ENCODE assay signal across 10 cellular contexts in the genomic region with DNA sequence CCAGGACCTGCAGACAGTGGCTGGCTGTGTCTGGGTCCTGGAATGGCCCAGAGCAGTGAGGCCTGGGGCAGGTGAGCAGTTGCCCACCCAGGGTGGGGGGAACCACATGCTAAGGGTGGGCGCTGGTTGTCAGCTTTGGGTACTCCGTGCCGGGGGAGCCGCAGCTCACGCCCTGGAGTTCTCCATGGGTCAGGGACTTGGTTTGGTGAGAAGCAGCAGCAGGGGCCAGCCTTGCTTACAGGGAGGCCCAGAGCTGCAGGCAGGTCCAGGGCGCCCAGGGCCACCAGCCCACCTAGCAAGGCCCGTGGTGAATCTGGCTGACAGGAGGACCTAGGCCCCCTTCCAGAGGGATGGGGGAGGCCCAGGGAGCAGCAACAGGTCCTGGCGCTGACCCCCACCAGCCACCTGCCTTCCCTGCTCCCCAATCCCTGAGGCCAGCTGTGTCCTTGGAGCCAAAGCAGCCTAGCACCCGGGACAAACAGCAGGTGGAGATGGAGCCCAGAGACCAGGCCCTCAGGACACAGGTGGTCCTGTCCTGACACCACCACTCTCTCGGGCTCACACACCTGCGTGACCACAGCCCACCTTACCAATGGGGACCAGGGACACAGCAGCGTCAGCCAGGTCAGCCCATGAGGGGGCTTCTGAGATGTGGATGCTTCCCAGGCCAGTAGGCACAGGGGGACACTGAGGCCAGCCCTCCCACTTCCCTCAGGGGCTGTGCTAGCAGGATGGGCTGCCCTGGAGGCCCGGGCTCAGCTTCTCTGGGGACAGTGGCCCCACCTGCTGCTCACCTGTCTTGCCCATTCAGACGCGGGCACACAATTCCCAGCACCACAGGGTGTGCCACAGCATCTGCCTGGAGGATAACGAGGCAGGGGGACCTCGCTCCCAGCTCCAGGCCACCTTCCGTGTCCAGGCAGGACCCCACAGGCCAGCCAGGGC. TPM values are rescaled to one million over a fixed set of nuclear protein-coding genes. Genes with fewer than 3 reads are reported as not detected.
DNase-seq lines count a peak whose midpoint lies in the region; ATAC-seq and TF ChIP-seq lines count a peak whose summit lies in the region.
"Had no signal": no experiment of that assay in that cellular context is flagged by ENCODE, and none has a peak within 500 bp of the region (broad histone marks: within the 10 kb centered on the region; RNA-seq: fewer than 3 reads in every experiment).

No MANE protein-coding gene starts in this region.

- no peaks in the 10 kb centered on the region for H3K9me3 Mint-ChIP-seq in CD8-positive, alpha-beta memory T cell
- H3K9me3 Mint-ChIP-seq in activated T-helper 17 cell treated with anti-CD3 and anti-CD28 coated beads, Interleukin-2, amount 50 U/mL, for 72 hours: no peaks in the 10 kb centered on the region

- no peak overlapping the region for H3K4me3 ChIP-seq in CD8-positive, alpha-beta memory T cell (ENCODE audit: low read length)
- H3K4me3 ChIP-seq in hepatocyte (no peak overlapping the region), sigmoid colon (no peak overlapping the region)
- H3K4me3 ChIP-seq: skin epidermis had no signal

- H3K4me3 Mint-ChIP-seq in CD8-positive, alpha-beta memory T cell: peak overlapping the region in 2 of 7 donors; percentile 52
- H3K4me3 Mint-ChIP-seq in activated T-helper 17 cell treated with anti-CD3 and anti-CD28 coated beads, Interleukin-2, amount 50 U/mL, for 72 hours: no peak overlapping the region

- H3K36me3 Mint-ChIP-seq in CD8-positive, alpha-beta memory T cell: peaks cover 0 to 40% (median 1%) of the 10 kb centered on the region in 3 donors
- H3K36me3 Mint-ChIP-seq in activated T-helper 17 cell treated with anti-CD3 and anti-CD28 coated beads, Interleukin-2, amount 50 U/mL, for 72 hours (ENCODE audit: low read depth): peaks cover 14% of the 10 kb centered on the region

- TF ChIP-seq CTCF in hepatocyte (IDR thresholded peaks at IDR 0.05; ENCODE audit: poor library complexity): no peak
- no peak for TF ChIP-seq CTCF in sigmoid colon (IDR thresholded peaks at IDR 0.05)
- TF ChIP-seq CTCF in GM20000 (IDR thresholded peaks at IDR 0.05; ENCODE audit: extremely low read depth, missing control alignments): no peak

- H3K4me1 ChIP-seq in CD8-positive, alpha-beta memory T cell (ENCODE audit: insufficient read depth, low read length): peaks cover 23% of the 10 kb centered on the region
- H3K4me1 ChIP-seq in hepatocyte (ENCODE audit: insufficient read depth) (peaks cover 19% of the 10 kb centered on the region), sigmoid colon (peaks cover 0 to 79% (median 71%) of the 10 kb centered on the region in 4 donors)

- DNase-seq in CD8-positive, alpha-beta memory T cell: peak in 3 of 5 donors; percentile 0 to 45 (median 0)
- DNase-seq in hepatocyte (ENCODE audit: low spot score) (no peak), sigmoid colon (no peak), GM20000 (ENCODE audit: low spot score) (no peak), hepatic stellate cell (ENCODE audit: low spot score) (no peak), superior temporal gyrus (ENCODE audit: extremely low spot score) (no peak)
- DNase-seq: NCI-H187 had no signal

- peaks cover 79% of the 10 kb centered on the region for H4K20me1 ChIP-seq in hepatocyte (ENCODE audit: insufficient read depth, poor library complexity, severe bottlenecking)

- no peak for ATAC-seq in activated T-helper 17 cell treated with anti-CD3 and anti-CD28 coated beads, Interleukin-2, amount 50 U/mL, for 72 hours (replicated peaks)
- no peak for ATAC-seq in HG03565 (IDR thresholded peaks at IDR 0.05; ENCODE audit: unreplicated experiment)

- peaks cover 8 to 37% (median 12%) of the 10 kb centered on the region in 3 donors for H3K4me1 Mint-ChIP-seq in CD8-positive, alpha-beta memory T cell
- no peaks in the 10 kb centered on the region for H3K4me1 Mint-ChIP-seq in activated T-helper 17 cell treated with anti-CD3 and anti-CD28 coated beads, Interleukin-2, amount 50 U/mL, for 72 hours

- TF ChIP-seq EP300 in sigmoid colon (IDR thresholded peaks at IDR 0.05): no peak

- H3K9me3 ChIP-seq in CD8-positive, alpha-beta memory T cell (ENCODE audit: low read length): no peaks in the 10 kb centered on the region
- H3K9me3 ChIP-seq in hepatocyte (ENCODE audit: low read depth): no peaks in the 10 kb centered on the region
- no peaks in the 10 kb centered on the region for H3K9me3 ChIP-seq in sigmoid colon

- H3K27me3 ChIP-seq in CD8-positive, alpha-beta memory T cell (ENCODE audit: insufficient read depth, low read length, poor library complexity, severe bottlenecking): no peaks in the 10 kb centered on the region
- H3K27me3 ChIP-seq in hepatocyte (no peaks in the 10 kb centered on the region), sigmoid colon (no peaks in the 10 kb centered on the region)

- intact Hi-C loops in sigmoid colon (cut with DNase I): no loop called here

- H3K4me2 ChIP-seq in hepatocyte: peak overlapping the region; percentile 97

- peak overlapping the region in 2 of 8 donors; percentile 29 to 40 for H3K27ac Mint-ChIP-seq in CD8-positive, alpha-beta memory T cell
- H3K27ac Mint-ChIP-seq in activated T-helper 17 cell treated with anti-CD3 and anti-CD28 coated beads, Interleukin-2, amount 50 U/mL, for 72 hours: peak overlapping the region; percentile 22

- peaks cover 61% of the 10 kb centered on the region for H3K79me2 ChIP-seq in hepatocyte

- H3K27ac ChIP-seq in CD8-positive, alpha-beta memory T cell (ENCODE audit: low read depth, low read length): no peak overlapping the region
- H3K27ac ChIP-seq in hepatocyte (no peak overlapping the region), sigmoid colon (peak overlapping the region; percentile 87 to 96 (median 94))

- POLR2A ChIA-PET in CD8-positive, alpha-beta memory T cell (lab: Charles Lee): no interaction called here

- no peak for TF ChIP-seq POLR2A in sigmoid colon (IDR thresholded peaks at IDR 0.05)

- H3K9me2 ChIP-seq in hepatocyte (replicated peaks; ENCODE audit: insufficient read depth): no peaks in the 10 kb centered on the region

- WGBS in hepatocyte (ENCODE audit: low lambda C conversion rate, missing lambda C conversion rate): 91% methylated on average over 16 of the region's 18 CpGs
- WGBS in sigmoid colon, 2 donors: 90% methylated on average over 18 of the region's 18 CpGs

- H3K27me3 Mint-ChIP-seq in CD8-positive, alpha-beta memory T cell: no peaks in the 10 kb centered on the region
- no peaks in the 10 kb centered on the region for H3K27me3 Mint-ChIP-seq in activated T-helper 17 cell treated with anti-CD3 and anti-CD28 coated beads, Interleukin-2, amount 50 U/mL, for 72 hours

- no peak overlapping the region for H2AFZ ChIP-seq in hepatocyte

- H3K36me3 ChIP-seq in CD8-positive, alpha-beta memory T cell (ENCODE audit: insufficient read depth, low read length): peaks cover 3% of the 10 kb centered on the region
- H3K36me3 ChIP-seq in hepatocyte (replicated peaks; ENCODE audit: insufficient read depth, low read depth) (no peaks in the 10 kb centered on the region), sigmoid colon (peaks cover 0 to 25% (median 10%) of the 10 kb centered on the region in 4 donors)

- CTCF ChIA-PET in CD8-positive, alpha-beta memory T cell (lab: Charles Lee): interaction anchor here (0.9 to 1.9 kb wide), 2 partner anchors 35 to 38 kb away, joined by 3 to 6 read pairs; no protein-coding TSS in a partner anchor

RNA-seq across cellular contexts. Expression of a gene that starts 3.5 kb away (rescaled TPM):
- total RNA-seq in CD8-positive, alpha-beta memory T cell: 10 to 100 TPM; 10.2 to 12.2 TPM
- polyA plus RNA-seq in CD8-positive, alpha-beta memory T cell: 47.2 TPM
- 1 to 10 TPM; 6.1 to 7.7 TPM for total RNA-seq in activated T-helper 17 cell treated with anti-CD3 and anti-CD28 coated beads, Interleukin-2, amount 50 U/mL, for 72 hours
- total RNA-seq in hepatocyte: 53.7 and 56.7 TPM in 2 replicates
- 127 and 131 TPM in 2 replicates for polyA plus RNA-seq in hepatocyte
- total RNA-seq in sigmoid colon: 10 to 100 TPM; 36.4 to 62.0 (median 38.7) TPM
- 10 to 100 TPM; 25.0 to 32.8 (median 27.6) TPM for polyA plus RNA-seq in sigmoid colon

RNA-seq across cellular contexts. Expression of a gene that starts 16.4 kb away (rescaled TPM):
- 10 to 100 TPM; 23.8 to 23.9 TPM for total RNA-seq in CD8-positive, alpha-beta memory T cell
- 26.6 TPM for polyA plus RNA-seq in CD8-positive, alpha-beta memory T cell
- 10 to 100 TPM; 27.1 to 28.0 TPM for total RNA-seq in activated T-helper 17 cell treated with anti-CD3 and anti-CD28 coated beads, Interleukin-2, amount 50 U/mL, for 72 hours
- total RNA-seq in hepatocyte (9.8 and 13.4 TPM in 2 replicates), sigmoid colon (10 to 100 TPM; 12.1 to 18.5 (median 16.4) TPM)
- polyA plus RNA-seq in hepatocyte (7.1 and 10.7 TPM in 2 replicates), sigmoid colon (1 to 10 TPM; 3.2 to 7.7 (median 6.0) TPM)

RNA-seq across cellular contexts. Expression of a gene that starts 16.4 kb away (rescaled TPM):
- total RNA-seq in CD8-positive, alpha-beta memory T cell: 1 to 10 TPM; 1.5 to 1.6 TPM
- 0.55 TPM for polyA plus RNA-seq in CD8-positive, alpha-beta memory T cell
- 1 to 10 TPM; 7.8 to 8.0 TPM for total RNA-seq in activated T-helper 17 cell treated with anti-CD3 and anti-CD28 coated beads, Interleukin-2, amount 50 U/mL, for 72 hours
- 2.0 and 3.9 TPM in 2 replicates for total RNA-seq in hepatocyte
- polyA plus RNA-seq in hepatocyte: 1.7 and 3.0 TPM in 2 replicates
- 1 to 10 TPM; 1.8 to 9.4 (median 2.6) TPM for total RNA-seq in sigmoid colon
- 1 to 10 TPM in 1 of 3 donors, under 1 TPM in 1, not detected in 1; 0.60 to 1.1 TPM for polyA plus RNA-seq in sigmoid colon

Comparison
In these comparisons a context has a peak if more than half of its experiments do, and no peak if none do; other contexts are left out.
1. DNase-seq: peak in CD8-positive, alpha-beta memory T cell (3 of 5); none in hepatocyte (single experiment), sigmoid colon (single experiment), GM20000 (single experiment), hepatic stellate cell (single experiment) and superior temporal gyrus (single experiment).
2. H3K27ac ChIP-seq: peak in sigmoid colon (4 of 4); none in CD8-positive, alpha-beta memory T cell (single experiment) and hepatocyte (single experiment).